Comparison of ENCODE assay signal across 22 cellular contexts in genomic region chr15:48790716-48791115, GRCh38.
"Had no signal": no experiment of that assay in that cellular context is flagged by ENCODE, and none has a peak within 500 bp of the region (broad histone marks: within the 10 kb centered on the region; RNA-seq: fewer than 3 reads in every experiment).

No MANE protein-coding gene starts in this region.

- H3K27me3 Mint-ChIP-seq: activated B cell treated with CpG ODN at 0.5 μM for 24 hours; activated CD4-positive, alpha-beta T cell treated with anti-CD3 and anti-CD28 coated beads for 36 hours; activated naive CD8-positive, alpha-beta T cell treated with anti-CD3 and anti-CD28 coated beads, Interleukin-2, amount 10 ng/mL, durations not matched to agents 7 days and 5 days; memory B cell had no signal

- H3K27me3 ChIP-seq: neutrophil, pancreas, right atrium auricular region, spleen, thyroid gland had no signal

- H3K27ac ChIP-seq: epithelial cell of prostate, neutrophil, pancreas, psoas muscle, right atrium auricular region, spleen, thyroid gland had no signal

- ATAC-seq: activated CD4-positive, alpha-beta T cell treated with anti-CD3 and anti-CD28 coated beads for 36 hours; pancreas; psoas muscle had no signal

- H3K4me1 ChIP-seq: psoas muscle, right atrium auricular region had no signal

- H3K9me3 Mint-ChIP-seq: activated B cell treated with CpG ODN at 0.5 μM for 24 hours; activated naive CD4-positive, alpha-beta T cell treated with anti-CD3 and anti-CD28 coated beads for 36 hours; activated naive CD8-positive, alpha-beta T cell treated with anti-CD3 and anti-CD28 coated beads, Interleukin-2, amount 10 ng/mL, durations not matched to agents 7 days and 5 days; memory B cell; nephron; T-helper 1 cell treated with Interleukin-12 subunit alpha and Interleukin-12 subunit beta and Interleukin-4 antibody, amounts not matched to agents 30 μg/mL and 1 μg/mL, for 36 hours had no signal

- H3K4me3 Mint-ChIP-seq: activated B cell treated with CpG ODN at 0.5 μM for 24 hours; activated CD4-positive, alpha-beta T cell treated with anti-CD3 and anti-CD28 coated beads for 36 hours; activated naive CD4-positive, alpha-beta T cell treated with anti-CD3 and anti-CD28 coated beads for 36 hours; activated naive CD8-positive, alpha-beta T cell treated with anti-CD3 and anti-CD28 coated beads, Interleukin-2, amount 10 ng/mL, durations not matched to agents 7 days and 5 days; memory B cell; nephron; T-helper 1 cell treated with Interleukin-12 subunit alpha and Interleukin-12 subunit beta and Interleukin-4 antibody, amounts not matched to agents 30 μg/mL and 1 μg/mL, for 36 hours had no signal

- DNase-seq: activated B cell treated with CpG ODN at 0.5 μM for 24 hours; activated CD4-positive, alpha-beta T cell treated with anti-CD3 and anti-CD28 coated beads for 36 hours; activated CD4-positive, alpha-beta T cell treated with anti-CD3 and anti-CD28 coated beads, Interleukin-2, amount 50 U/mL, for 4 hours; activated effector memory CD4-positive, alpha-beta T cell treated with Interleukin-2 at 50 U/mL for 16 hours; activated naive CD4-positive, alpha-beta T cell treated with anti-CD3 and anti-CD28 coated beads for 36 hours; activated naive CD8-positive, alpha-beta T cell treated with anti-CD3 and anti-CD28 coated beads, Interleukin-2, amount 10 ng/mL, durations not matched to agents 7 days and 5 days; activated T-cell treated with anti-CD3 and anti-CD28 coated beads, Interleukin-2, amount 50 U/mL, for 48 hours; amygdala; foreskin melanocyte; pancreas; spleen; stimulated activated CD4-positive, alpha-beta T cell treated with anti-CD3 and anti-CD28 coated beads, Interleukin-4, amount 100 ng/mL, for 1 hour; stimulated activated naive CD4-positive, alpha-beta T cell; T1000; thyroid gland had no signal

- H3K36me3 ChIP-seq: right atrium auricular region, thyroid gland had no signal

- H3K27ac Mint-ChIP-seq: activated B cell treated with CpG ODN at 0.5 μM for 24 hours; activated CD4-positive, alpha-beta T cell treated with anti-CD3 and anti-CD28 coated beads for 36 hours; activated naive CD4-positive, alpha-beta T cell treated with anti-CD3 and anti-CD28 coated beads for 36 hours; activated naive CD8-positive, alpha-beta T cell treated with anti-CD3 and anti-CD28 coated beads, Interleukin-2, amount 10 ng/mL, durations not matched to agents 7 days and 5 days; memory B cell; nephron; T-helper 1 cell treated with Interleukin-12 subunit alpha and Interleukin-12 subunit beta and Interleukin-4 antibody, amounts not matched to agents 30 μg/mL and 1 μg/mL, for 36 hours had no signal

- H3K4me3 ChIP-seq: pancreas, psoas muscle, spleen, thyroid gland had no signal

- H3K9me3 ChIP-seq: neutrophil, pancreas, psoas muscle, right atrium auricular region, spleen, thyroid gland had no signal
